Comparison of ENCODE assay signal across 17 cellular contexts in the genomic region with DNA sequence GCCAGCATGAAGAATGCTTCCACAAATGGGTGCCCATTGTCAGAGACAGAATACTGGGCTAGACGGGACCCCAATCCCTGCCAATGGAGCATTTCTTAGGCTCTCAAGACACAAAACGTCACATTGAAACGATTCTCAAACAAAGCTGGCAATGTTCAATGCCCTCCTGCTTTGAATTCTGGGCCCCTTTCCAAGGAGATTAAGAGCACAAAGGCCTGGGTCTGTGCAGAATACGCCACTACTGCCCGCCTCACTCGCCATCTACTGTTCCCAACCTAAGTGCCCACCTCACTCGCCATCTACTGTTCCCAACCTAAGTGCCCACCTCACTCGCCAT. TPM values are rescaled to one million over a fixed set of nuclear protein-coding genes. Genes with fewer than 3 reads are reported as not detected.
A peak's percentile ranks its signal among the peaks of the same experiment; 100 is the strongest.
DNase-seq lines count a peak whose midpoint lies in the region; FAIRE-seq and TF ChIP-seq lines count a peak whose summit lies in the region.
"Had no signal": no experiment of that assay in that cellular context is flagged by ENCODE, and none has a peak within 500 bp of the region (broad histone marks: within the 10 kb centered on the region; RNA-seq: fewer than 3 reads in every experiment).

No MANE protein-coding gene starts in this region.

- no peaks in the 10 kb centered on the region for H3K27me3 ChIP-seq in A673 (replicated peaks; ENCODE audit: insufficient read depth, low read depth, low read length, poor library complexity)
- H3K27me3 ChIP-seq in cardiac muscle cell = no peaks in the 10 kb centered on the region
- H3K27me3 ChIP-seq: colonic mucosa had no signal

- CTCF ChIA-PET in A673 (lab: Charles Lee) = no interaction called here

- POLR2A ChIA-PET in A673 (lab: Charles Lee; ENCODE audit: low non-redundant PET) = interaction anchor here (0.6 kb wide), 1 partner anchor 14 kb away, joined by 5 read pairs; no protein-coding TSS in a partner anchor

- H3K9me3 ChIP-seq in A673 (ENCODE audit: low read depth, low read length, poor library complexity, severe bottlenecking) = no peaks in the 10 kb centered on the region
- H3K9me3 ChIP-seq in cardiac muscle cell (ENCODE audit: low read depth) = no peaks in the 10 kb centered on the region
- H3K9me3 ChIP-seq: A549, colonic mucosa had no signal

- no peak overlapping the region for H3K4me3 ChIP-seq in A673 (ENCODE audit: low read depth, low read length, poor library complexity, severe bottlenecking)
- no peak overlapping the region for H3K4me3 ChIP-seq in cardiac muscle cell
- H3K4me3 ChIP-seq: A549, colonic mucosa, skin epidermis had no signal

- H3K27ac ChIP-seq in A673 (ENCODE audit: low read depth, low read length, poor library complexity, severe bottlenecking) (peak overlapping the region; percentile 56), cardiac muscle cell (peak overlapping the region; percentile 80)
- H3K27ac ChIP-seq: A549, colonic mucosa had no signal

- DNase-seq in A673 (ENCODE audit: low spot score) (peak; percentile 76), NCI-H446 treated with DMSO at 0.1 percent for 48 hours (lab: John Stamatoyannopoulos, UW) (peak; percentile 9), cardiac muscle cell (ENCODE audit: low read depth in 1 of 2, low spot score in 1 of 2) (no peak), occipital lobe (lab: John Stamatoyannopoulos, UW) (peak; percentile 7), GM12891 (ENCODE audit: insufficient read length, low spot score) (no peak), retina (no peak), NCI-H1417 (lab: John Stamatoyannopoulos, UW) (no peak), NCI-H524 treated with DMSO at 0.1 percent for 48 hours (lab: John Stamatoyannopoulos, UW) (no peak)
- DNase-seq: colonic mucosa, mammary epithelial cell, MV-4-11, SHP77 treated with DMSO at 0.1 percent for 48 hours, T-helper 2 cell had no signal

- TF ChIP-seq POLR2A in GM12891 (IDR thresholded peaks at IDR 0.05; ENCODE audit: low read depth, low read length) = no peak

- intact Hi-C loops in A673 (cut with micrococcal nuclease; ENCODE audit: unreplicated experiment) = no loop called here

- peaks cover 23% of the 10 kb centered on the region for H3K36me3 ChIP-seq in A673 (ENCODE audit: insufficient read depth, low read length, poor library complexity, severe bottlenecking)
- H3K36me3 ChIP-seq in cardiac muscle cell = peaks cover 21% of the 10 kb centered on the region

- no TSS peak for BruUV-seq in A673 (replicated peaks; lab: Mats Ljungman, UMichigan)

- peaks cover 47% of the 10 kb centered on the region for H3K4me1 ChIP-seq in A673 (ENCODE audit: insufficient read depth, low read length, poor library complexity, severe bottlenecking)
- H3K4me1 ChIP-seq in cardiac muscle cell (ENCODE audit: low read depth) = peaks cover 37% of the 10 kb centered on the region

- TF ChIP-seq CTCF in A673 (conservative IDR thresholded peaks at IDR 0.05; ENCODE audit: low read depth, low read length) (no peak), cardiac muscle cell (IDR thresholded peaks at IDR 0.05; ENCODE audit: low read depth, low read length) (no peak)

- no peak for FAIRE-seq in GM12891 (lab: Jason Lieb, UNC)
- FAIRE-seq: A549, endothelial cell of umbilical vein, frontal cortex had no signal

TF ChIP-seq in GM12891, 5 proteins besides CTCF, POLR2A, EP300 and RAD21:
- TF ChIP-seq TAF1 (IDR thresholded peaks at IDR 0.05; ENCODE audit: low read depth, low read length) (no peak), SPI1 (IDR thresholded peaks at IDR 0.05; ENCODE audit: low read depth, low read length) (no peak), POLR2AphosphoS5 (IDR thresholded peaks at IDR 0.05; ENCODE audit: low read depth, low read length) (no peak)

RNA-seq across cellular contexts. Expression of a gene that starts 9.7 kb away (rescaled TPM):
- total RNA-seq in A673 (2021) = 66.3 and 81.6 TPM in 2 replicates
- total RNA-seq in cardiac muscle cell = 154 and 198 TPM in 2 replicates
- polyA plus RNA-seq in cardiac muscle cell = 118 and 137 TPM in 2 replicates
- 82.8 TPM for total RNA-seq in occipital lobe
- 26.3 TPM for polyA plus RNA-seq in GM12891 (2012; ENCODE audit: low read depth, missing spikeins)

Comparison
In these comparisons a context has a peak if more than half of its experiments do, and no peak if none do; other contexts are left out.
1. DNase-seq: peak in A673 (single experiment), NCI-H446 treated with DMSO at 0.1 percent for 48 hours (single experiment) and occipital lobe (single experiment); none in cardiac muscle cell (0 of 2), GM12891 (single experiment), retina (single experiment), NCI-H1417 (0 of 3) and NCI-H524 treated with DMSO at 0.1 percent for 48 hours (single experiment).